25 cellular contexts compared by ENCODE assay signal in genomic region chr12:121647-122046, GRCh38. TPM values are rescaled to one million over a fixed set of nuclear protein-coding genes. Genes with fewer than 3 reads are reported as not detected.
DNase-seq lines count a peak whose midpoint lies in the region; ATAC-seq, FAIRE-seq and TF ChIP-seq lines count a peak whose summit lies in the region.
"Had no signal": no experiment of that assay in that cellular context is flagged by ENCODE, and none has a peak within 500 bp of the region (broad histone marks: within the 10 kb centered on the region; RNA-seq: fewer than 3 reads in every experiment).

No MANE protein-coding gene starts in this region.

- FAIRE-seq in A549 (lab: Jason Lieb, UNC) (no peak), GM12878 (lab: Jason Lieb, UNC) (no peak)
- FAIRE-seq: A204.1, D721Med, G401.6, GM12892, GM19239 had no signal

- H3F3A ChIP-seq in GM23338 (replicated peaks; ENCODE audit: low read depth) = no peaks in the 10 kb centered on the region

- TF ChIP-seq CTCF in A549 (IDR thresholded peaks at IDR 0.05) (no peak), GM23338 (conservative IDR thresholded peaks at IDR 0.05; ENCODE audit: low read depth in 2 of 2) (no peak), GM12878 (IDR thresholded peaks at IDR 0.05 in 2 of 3, conservative IDR thresholded peaks at IDR 0.05 in 1 of 3; ENCODE audit: control insufficient read depth in 2 of 3, extremely low read depth in 1 of 3, insufficient read depth in 1 of 3, low read depth in 3 of 3, low read length in 3 of 3) (no peak), GM13976 (IDR thresholded peaks at IDR 0.05; ENCODE audit: borderline replicate concordance, control extremely low read depth, extremely low read depth, insufficient read depth, missing control alignments) (no peak)

- in situ Hi-C loops in GM12878 (cut with MboI) = no loop called here
- in situ Hi-C loops in GM13976 (cut with MboI; ENCODE audit: low sequenced_read_pairs, unreplicated experiment) = no loop called here

- H3K4me3 ChIP-seq in A549 (no peak overlapping the region), GM23338 (no peak overlapping the region), GM12878 (no peak overlapping the region)
- H3K4me3 ChIP-seq: BLaER1 treated with 17β-estradiol and CSF1 and Interleukin-3, amounts not matched to agents 10 nM and 100 nM had no signal

- TF ChIP-seq RAD21 in A549 (conservative IDR thresholded peaks at IDR 0.05 in 1 of 2, IDR thresholded peaks at IDR 0.05 in 1 of 2) (no peak), Ishikawa (IDR thresholded peaks at IDR 0.05; ENCODE audit: low read depth) (no peak), GM12878 (IDR thresholded peaks at IDR 0.05; ENCODE audit: insufficient read depth, low read depth, low read length) (no peak)

- no peaks in the 10 kb centered on the region for H3K36me3 ChIP-seq in GM23338 (ENCODE audit: insufficient read depth)
- no peaks in the 10 kb centered on the region for H3K36me3 ChIP-seq in GM12878 (ENCODE audit: control insufficient read depth in 2 of 2, insufficient read depth in 2 of 2, low read length in 1 of 2)
- H3K36me3 ChIP-seq: BLaER1 treated with 17β-estradiol and CSF1 and Interleukin-3, amounts not matched to agents 10 nM and 100 nM had no signal

- H3K4me2 ChIP-seq in A549 (no peak overlapping the region), GM23338 (no peak overlapping the region), GM12878 (ENCODE audit: control insufficient read depth, insufficient read depth) (no peak overlapping the region)
- H3K4me2 ChIP-seq: BLaER1 treated with 17β-estradiol and CSF1 and Interleukin-3, amounts not matched to agents 10 nM and 100 nM had no signal

- no peak overlapping the region for H2AFZ ChIP-seq in GM23338
- no peak overlapping the region for H2AFZ ChIP-seq in GM12878 (ENCODE audit: control insufficient read depth, low read depth, low read length)

- no peaks in the 10 kb centered on the region for H3K4me1 Mint-ChIP-seq in GM23338
- H3K4me1 Mint-ChIP-seq: B cell had no signal

- no peak for ATAC-seq in A549
- no peak for ATAC-seq in GM23338
- no peak for ATAC-seq in GM12878
- ATAC-seq in GM19463 (IDR thresholded peaks at IDR 0.05; ENCODE audit: unreplicated experiment) = no peak
- ATAC-seq: CD8-positive, alpha-beta T cell had no signal

- intact Hi-C loops in GM12878 (cut with micrococcal nuclease; ENCODE audit: unreplicated experiment) = no loop called here

- H3K27ac Mint-ChIP-seq in GM23338 = no peak overlapping the region
- H3K27ac Mint-ChIP-seq: B cell; CD4-positive, alpha-beta T cell; CD8-positive, alpha-beta T cell had no signal

- WGBS in A549 (ENCODE audit: missing lambda C conversion rate) = 38% methylated on average over 11 of the region's 11 CpGs
- WGBS in GM12878 (ENCODE audit: insufficient coverage, insufficient replicate concordance, low lambda C conversion rate, missing lambda C conversion rate) = 54% methylated on average over 11 of the region's 11 CpGs

- no peaks in the 10 kb centered on the region for H3K9me2 ChIP-seq in GM23338 (ENCODE audit: insufficient read depth)

- DNase-seq in A549 (ENCODE audit: low read depth in 1 of 2, low spot score in 1 of 2) (no peak), GM23338 (ENCODE audit: low spot score) (no peak), GM12878 (ENCODE audit: low read depth, low spot score) (no peak), GM13976 (ENCODE audit: low spot score) (no peak), iPS-NIHi11 (ENCODE audit: low spot score) (no peak)
- DNase-seq in stimulated activated CD8-positive, alpha-beta memory T cell treated with anti-CD3 and anti-CD28 coated beads, Interleukin-4, amount 100 ng/mL, for 48 hours = no peak
- DNase-seq: 8988T; AML-193; Caco-2; Calu3; CD4-positive, alpha-beta T cell; CD8-positive, alpha-beta T cell; DMS79 treated with DMSO at 0.1 percent for 48 hours; GF-D8 had no signal

- SMC1A ChIA-PET in GM12878 (lab: Charles Lee; ENCODE audit: uncharacterized antibody, unreplicated experiment) = no interaction called here

- H3K9me3 Mint-ChIP-seq in GM23338 = no peaks in the 10 kb centered on the region; the same call in 2 of the 3 replicates
- H3K9me3 Mint-ChIP-seq: CD4-positive, alpha-beta T cell; CD8-positive, alpha-beta T cell had no signal

- H3K27me3 ChIP-seq in GM23338 (ENCODE audit: insufficient read depth) (no peaks in the 10 kb centered on the region), GM12878 (replicated peaks in 1 of 2; ENCODE audit: control insufficient read depth in 2 of 2, insufficient read depth in 2 of 2, low read length in 1 of 2) (peaks cover 3 to 5% of the 10 kb centered on the region in 2 experiments; a peak in 2 of 4 replicates)
- H3K27me3 ChIP-seq: BLaER1 treated with 17β-estradiol and CSF1 and Interleukin-3, amounts not matched to agents 10 nM and 100 nM had no signal

- H3K4me3 Mint-ChIP-seq in GM23338 = no peak overlapping the region
- H3K4me3 Mint-ChIP-seq: B cell; CD4-positive, alpha-beta T cell; CD8-positive, alpha-beta T cell had no signal

- H4K20me1 ChIP-seq in GM23338 (replicated peaks; ENCODE audit: insufficient read depth) (no peaks in the 10 kb centered on the region), GM12878 (ENCODE audit: control insufficient read depth, insufficient read depth) (no peaks in the 10 kb centered on the region)
- H4K20me1 ChIP-seq: BLaER1 treated with 17β-estradiol and CSF1 and Interleukin-3, amounts not matched to agents 10 nM and 100 nM had no signal

- H3K79me2 ChIP-seq in GM23338 (replicated peaks; ENCODE audit: insufficient read depth) (no peaks in the 10 kb centered on the region), GM12878 (ENCODE audit: control insufficient read depth, insufficient read depth, low read length) (no peaks in the 10 kb centered on the region)

- RAD21 ChIA-PET in GM12878 (lab: Charles Lee; ENCODE audit: unreplicated experiment) = no interaction called here

- TF ChIP-seq EP300 in A549 (IDR thresholded peaks at IDR 0.05) = no peak
- TF ChIP-seq EP300 in Ishikawa (IDR thresholded peaks at IDR 0.05; ENCODE audit: borderline replicate concordance) = no peak
- TF ChIP-seq EP300 in GM12878 (IDR thresholded peaks at IDR 0.05; ENCODE audit: borderline replicate concordance in 1 of 2, control insufficient read depth in 1 of 2, low read depth in 2 of 2, low read length in 2 of 2) = no peak

- no peak for TF ChIP-seq POLR2A in A549 (IDR thresholded peaks at IDR 0.05; ENCODE audit: low read length)
- TF ChIP-seq POLR2A in GM12878 (IDR thresholded peaks at IDR 0.05; ENCODE audit: low read depth, low read length) = no peak

- H3K27ac ChIP-seq in A549 (no peak overlapping the region), GM23338 (ENCODE audit: low read depth) (no peak overlapping the region), GM12878 (ENCODE audit: control insufficient read depth, insufficient read depth) (no peak overlapping the region)
- H3K27ac ChIP-seq: BLaER1 treated with 17β-estradiol and CSF1 and Interleukin-3, amounts not matched to agents 10 nM and 100 nM; C4-2B had no signal

- peaks cover 10% of the 10 kb centered on the region for H3K27me3 Mint-ChIP-seq in GM23338 (ENCODE audit: insufficient read depth, low read depth, poor library complexity)

- no TSS peak for BruUV-seq in GM12878 (replicated peaks; lab: Mats Ljungman, UMichigan)

- no peaks in the 10 kb centered on the region for H3K36me3 Mint-ChIP-seq in GM23338 (ENCODE audit: low read depth)
- H3K36me3 Mint-ChIP-seq: CD8-positive, alpha-beta T cell had no signal

- POLR2A ChIA-PET in A549 (lab: Yijun Ruan, JAX) (no interaction called here), GM12878 (lab: Charles Lee) (no interaction called here)

- H3K9me3 ChIP-seq in A549 = no peaks in the 10 kb centered on the region
- no peaks in the 10 kb centered on the region for H3K9me3 ChIP-seq in GM12878 (replicated peaks; ENCODE audit: control insufficient read depth, insufficient read depth, low read length)
- H3K9me3 ChIP-seq: BLaER1 treated with 17β-estradiol and CSF1 and Interleukin-3, amounts not matched to agents 10 nM and 100 nM; Caco-2 had no signal

- H3K9ac ChIP-seq in GM12878 (ENCODE audit: control insufficient read depth, insufficient read depth, low read length) = no peak overlapping the region
- H3K9ac ChIP-seq: BLaER1 treated with 17β-estradiol and CSF1 and Interleukin-3, amounts not matched to agents 10 nM and 100 nM had no signal

- CTCF ChIA-PET in A549 (lab: Yijun Ruan, JAX) = no interaction called here
- CTCF ChIA-PET in GM12878 (lab: Yijun Ruan, JAX) = no interaction called here

- H3K4me1 ChIP-seq in A549 = no peaks in the 10 kb centered on the region
- no peaks in the 10 kb centered on the region for H3K4me1 ChIP-seq in GM23338 (ENCODE audit: insufficient read depth)
- no peaks in the 10 kb centered on the region for H3K4me1 ChIP-seq in GM12878 (ENCODE audit: control insufficient read depth, insufficient read depth, low read length)
- H3K4me1 ChIP-seq: BLaER1 treated with 17β-estradiol and CSF1 and Interleukin-3, amounts not matched to agents 10 nM and 100 nM; Caco-2 had no signal

TF ChIP-seq in Ishikawa, 13 proteins besides CTCF, POLR2A, EP300 and RAD21 (continues in another document):
- no peak for TF ChIP-seq TCF12 (IDR thresholded peaks at IDR 0.05; ENCODE audit: low read depth)

RNA-seq across cellular contexts. Expression of gene IQSEC3, which starts 55.1 kb away (rescaled TPM):
- polyA plus RNA-seq in A549 (2011; rRNA removed) = not detected in 2 replicates
- not detected in 2 replicates for polyA plus RNA-seq in A549 (2012; cell fraction: cytosol; rRNA removed)
- polyA plus RNA-seq in A549 (2012; cell fraction: nucleus; rRNA removed) = 0.01 TPM in 1 of 2 replicates, not detected in the other
- not detected in 3 replicates for polyA plus RNA-seq in A549 (2017; fragmentation: RNase III; extraction: RNeasy Plus Mini Kit Qiagen cat#74134 plus additional on column Dnase treatment)
- polyA minus RNA-seq in A549 (2011; rRNA and poly(A)+ RNA removed) = 0.05 TPM in 1 of 2 replicates, not detected in the other
- 2.1 and 3.8 TPM in 2 replicates for total RNA-seq in GM23338 (2014; rRNA removed; shearing (Covaris generic))
- 3.3 and 3.6 TPM in 2 replicates for polyA plus RNA-seq in GM23338 (2016; fragmentation: Nextera tagmentation; extraction: Ambion mirVana)
- not detected in 2 replicates for total RNA-seq in GM12878 (2013; cell fraction: nucleolus; rRNA removed)
- not detected in 2 replicates for total RNA-seq in GM12878 (2014; rRNA removed)
- total RNA-seq in GM12878 (2014; rRNA removed; fragmentation: Illumina TruSeq; extraction: Trizol) = not detected in 2 replicates
- total RNA-seq in GM12878 (2021) = not detected in 2 replicates
- not detected for polyA plus RNA-seq in GM12878 (2011; ENCODE audit: low read depth)
- not detected in 2 replicates for polyA plus RNA-seq in GM12878 (2011; rRNA removed)
- 0.01 TPM in 1 of 2 replicates, not detected in the other for polyA plus RNA-seq in GM12878 (2011; cell fraction: cytosol; rRNA removed)
- 0.03 TPM in 1 of 2 replicates, not detected in the other for polyA plus RNA-seq in GM12878 (2011; cell fraction: nucleus; rRNA removed)
- 0.04 TPM in 1 of 2 replicates, not detected in the other for polyA plus RNA-seq in GM12878 (2012)
- polyA plus RNA-seq in GM12878 (2014; fragmentation: Illumina TruSeq; extraction: Trizol) = not detected in 2 replicates
- not detected for polyA plus RNA-seq in GM12878 (2014; fragmentation: Nextera tagmentation; extraction: Ambion mirVana)
- not detected in 2 replicates for polyA plus RNA-seq in GM12878 (2014; rRNA removed)
- not detected for polyA plus RNA-seq in GM12878 (2016; fragmentation: Nextera tagmentation; extraction: Ambion mirVana)
- not detected in 2 replicates for polyA minus RNA-seq in GM12878 (2011; rRNA and poly(A)+ RNA removed)
- polyA minus RNA-seq in GM12878 (2011; cell fraction: cytosol; rRNA and poly(A)+ RNA removed) = not detected in 2 replicates
- not detected in 2 replicates for polyA minus RNA-seq in GM12878 (2011; cell fraction: nucleus; rRNA and poly(A)+ RNA removed)
- total RNA-seq: Calu3 had no signal
- polyA plus RNA-seq: BJ had no signal

Comparison
In these comparisons a context has a peak if more than half of its experiments do, and no peak if none do; other contexts are left out.
1. Of the 24 proteins assayed by ChIP-seq in both GM12878 and A549: peak only in GM12878: none; only in A549: none; in both: REST; in neither: 23.